ENCODE assay signal across 1 cellular context in the genomic region with DNA sequence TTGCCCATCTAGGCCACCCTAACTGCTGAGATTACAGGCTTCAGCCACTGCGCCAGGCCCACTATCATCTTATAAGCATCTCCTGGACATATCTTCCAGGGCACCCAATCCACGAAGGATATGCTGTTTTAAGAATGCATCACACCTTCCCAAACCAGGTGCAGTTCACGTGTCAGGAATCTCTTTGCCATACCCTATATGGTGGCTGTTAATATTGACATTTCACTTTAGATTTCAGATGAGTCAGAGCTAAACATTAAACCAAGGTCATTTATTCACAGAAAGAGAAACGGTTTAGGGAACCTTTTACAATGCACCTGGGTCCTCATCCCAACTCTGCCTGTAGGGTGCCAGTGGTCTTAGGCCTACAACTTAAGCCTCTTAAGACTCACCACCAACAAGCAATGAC.
TF ChIP-seq lines count a peak whose summit lies in the region.

No MANE protein-coding gene starts in this region.

TF ChIP-seq in HepG2, 621 proteins besides CTCF, POLR2A, EP300 and RAD21 (continued from another document and continues in another):
- TF ChIP-seq, protein P1, sequence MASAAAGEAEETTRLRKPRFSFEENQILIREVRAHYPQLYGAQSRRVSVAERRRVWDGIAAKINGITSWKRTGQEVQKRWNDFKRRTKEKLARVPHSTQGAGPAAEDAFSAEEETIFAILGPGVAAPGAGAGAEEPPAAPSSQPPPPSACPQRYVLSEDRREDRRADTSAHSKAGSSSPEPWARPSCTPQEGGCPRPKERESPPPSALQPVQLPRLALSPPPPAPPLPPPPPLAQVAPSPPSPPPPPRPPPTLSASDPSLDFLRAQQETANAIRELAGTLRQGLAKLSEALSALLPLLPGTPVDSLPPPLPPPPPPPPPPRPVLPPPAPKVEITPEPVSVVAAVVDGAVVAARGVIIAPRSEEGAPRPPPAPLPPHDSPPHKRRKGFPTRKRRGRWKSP (CRISPR knock-in tag; IDR thresholded peaks at IDR 0.05), result peak; percentile 67; the same call in 1 of the 2 replicates
- TF ChIP-seq, protein P2, sequence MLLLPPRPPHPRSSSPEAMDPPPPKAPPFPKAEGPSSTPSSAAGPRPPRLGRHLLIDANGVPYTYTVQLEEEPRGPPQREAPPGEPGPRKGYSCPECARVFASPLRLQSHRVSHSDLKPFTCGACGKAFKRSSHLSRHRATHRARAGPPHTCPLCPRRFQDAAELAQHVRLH (CRISPR knock-in tag; IDR thresholded peaks at IDR 0.05; ENCODE audit: borderline replicate concordance, low read depth), result peak; percentile 35; the same call in 1 of the 2 replicates
- TF ChIP-seq ZNF761 (CRISPR knock-in tag; conservative IDR thresholded peaks at IDR 0.05) (no peak), DR1 (CRISPR knock-in tag; IDR thresholded peaks at IDR 0.05) (no peak), ZNF468 (CRISPR knock-in tag; IDR thresholded peaks at IDR 0.05) (no peak), GATAD2A (CRISPR knock-in tag; IDR thresholded peaks at IDR 0.05) (peak; percentile 80), TEAD3 (CRISPR knock-in tag; optimal IDR thresholded peaks at IDR 0.05; ENCODE audit: borderline replicate concordance) (peak; percentile 82), JUNB (CRISPR knock-in tag; IDR thresholded peaks at IDR 0.05; ENCODE audit: borderline replicate concordance) (peak; percentile 82; the same call in 1 of the 2 replicates), NR1H2 (CRISPR knock-in tag; IDR thresholded peaks at IDR 0.05; ENCODE audit: borderline replicate concordance, low read depth) (no peak), FOXP1 (IDR thresholded peaks at IDR 0.05) (no peak), FOXP1 (CRISPR knock-in tag; IDR thresholded peaks at IDR 0.05) (0 out of 2 replicates have a peak, but pooled peaks have one; percentile 9), PPARG (CRISPR knock-in tag; conservative IDR thresholded peaks at IDR 0.05) (0 out of 2 replicates have a peak, but pooled peaks have one; percentile 23), ARNT2 (CRISPR knock-in tag; IDR thresholded peaks at IDR 0.05; ENCODE audit: low read depth) (0 out of 2 replicates have a peak, but pooled peaks have one; percentile 27), ZNF547 (CRISPR knock-in tag; IDR thresholded peaks at IDR 0.05) (no peak), POGZ (CRISPR knock-in tag; IDR thresholded peaks at IDR 0.05) (peak; percentile 89), ZFX (CRISPR knock-in tag; IDR thresholded peaks at IDR 0.05; ENCODE audit: low read depth) (peak; percentile 33; the same call in 1 of the 2 replicates), ZSCAN22 (CRISPR knock-in tag; IDR thresholded peaks at IDR 0.05) (no peak), SP1 (IDR thresholded peaks at IDR 0.05) (no peak), SP1 (CRISPR knock-in tag; IDR thresholded peaks at IDR 0.05) (no peak)
- TF ChIP-seq, protein P3, sequence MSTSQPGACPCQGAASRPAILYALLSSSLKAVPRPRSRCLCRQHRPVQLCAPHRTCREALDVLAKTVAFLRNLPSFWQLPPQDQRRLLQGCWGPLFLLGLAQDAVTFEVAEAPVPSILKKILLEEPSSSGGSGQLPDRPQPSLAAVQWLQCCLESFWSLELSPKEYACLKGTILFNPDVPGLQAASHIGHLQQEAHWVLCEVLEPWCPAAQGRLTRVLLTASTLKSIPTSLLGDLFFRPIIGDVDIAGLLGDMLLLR (CRISPR knock-in tag; IDR thresholded peaks at IDR 0.05), result no peak
- TF ChIP-seq, protein P4, sequence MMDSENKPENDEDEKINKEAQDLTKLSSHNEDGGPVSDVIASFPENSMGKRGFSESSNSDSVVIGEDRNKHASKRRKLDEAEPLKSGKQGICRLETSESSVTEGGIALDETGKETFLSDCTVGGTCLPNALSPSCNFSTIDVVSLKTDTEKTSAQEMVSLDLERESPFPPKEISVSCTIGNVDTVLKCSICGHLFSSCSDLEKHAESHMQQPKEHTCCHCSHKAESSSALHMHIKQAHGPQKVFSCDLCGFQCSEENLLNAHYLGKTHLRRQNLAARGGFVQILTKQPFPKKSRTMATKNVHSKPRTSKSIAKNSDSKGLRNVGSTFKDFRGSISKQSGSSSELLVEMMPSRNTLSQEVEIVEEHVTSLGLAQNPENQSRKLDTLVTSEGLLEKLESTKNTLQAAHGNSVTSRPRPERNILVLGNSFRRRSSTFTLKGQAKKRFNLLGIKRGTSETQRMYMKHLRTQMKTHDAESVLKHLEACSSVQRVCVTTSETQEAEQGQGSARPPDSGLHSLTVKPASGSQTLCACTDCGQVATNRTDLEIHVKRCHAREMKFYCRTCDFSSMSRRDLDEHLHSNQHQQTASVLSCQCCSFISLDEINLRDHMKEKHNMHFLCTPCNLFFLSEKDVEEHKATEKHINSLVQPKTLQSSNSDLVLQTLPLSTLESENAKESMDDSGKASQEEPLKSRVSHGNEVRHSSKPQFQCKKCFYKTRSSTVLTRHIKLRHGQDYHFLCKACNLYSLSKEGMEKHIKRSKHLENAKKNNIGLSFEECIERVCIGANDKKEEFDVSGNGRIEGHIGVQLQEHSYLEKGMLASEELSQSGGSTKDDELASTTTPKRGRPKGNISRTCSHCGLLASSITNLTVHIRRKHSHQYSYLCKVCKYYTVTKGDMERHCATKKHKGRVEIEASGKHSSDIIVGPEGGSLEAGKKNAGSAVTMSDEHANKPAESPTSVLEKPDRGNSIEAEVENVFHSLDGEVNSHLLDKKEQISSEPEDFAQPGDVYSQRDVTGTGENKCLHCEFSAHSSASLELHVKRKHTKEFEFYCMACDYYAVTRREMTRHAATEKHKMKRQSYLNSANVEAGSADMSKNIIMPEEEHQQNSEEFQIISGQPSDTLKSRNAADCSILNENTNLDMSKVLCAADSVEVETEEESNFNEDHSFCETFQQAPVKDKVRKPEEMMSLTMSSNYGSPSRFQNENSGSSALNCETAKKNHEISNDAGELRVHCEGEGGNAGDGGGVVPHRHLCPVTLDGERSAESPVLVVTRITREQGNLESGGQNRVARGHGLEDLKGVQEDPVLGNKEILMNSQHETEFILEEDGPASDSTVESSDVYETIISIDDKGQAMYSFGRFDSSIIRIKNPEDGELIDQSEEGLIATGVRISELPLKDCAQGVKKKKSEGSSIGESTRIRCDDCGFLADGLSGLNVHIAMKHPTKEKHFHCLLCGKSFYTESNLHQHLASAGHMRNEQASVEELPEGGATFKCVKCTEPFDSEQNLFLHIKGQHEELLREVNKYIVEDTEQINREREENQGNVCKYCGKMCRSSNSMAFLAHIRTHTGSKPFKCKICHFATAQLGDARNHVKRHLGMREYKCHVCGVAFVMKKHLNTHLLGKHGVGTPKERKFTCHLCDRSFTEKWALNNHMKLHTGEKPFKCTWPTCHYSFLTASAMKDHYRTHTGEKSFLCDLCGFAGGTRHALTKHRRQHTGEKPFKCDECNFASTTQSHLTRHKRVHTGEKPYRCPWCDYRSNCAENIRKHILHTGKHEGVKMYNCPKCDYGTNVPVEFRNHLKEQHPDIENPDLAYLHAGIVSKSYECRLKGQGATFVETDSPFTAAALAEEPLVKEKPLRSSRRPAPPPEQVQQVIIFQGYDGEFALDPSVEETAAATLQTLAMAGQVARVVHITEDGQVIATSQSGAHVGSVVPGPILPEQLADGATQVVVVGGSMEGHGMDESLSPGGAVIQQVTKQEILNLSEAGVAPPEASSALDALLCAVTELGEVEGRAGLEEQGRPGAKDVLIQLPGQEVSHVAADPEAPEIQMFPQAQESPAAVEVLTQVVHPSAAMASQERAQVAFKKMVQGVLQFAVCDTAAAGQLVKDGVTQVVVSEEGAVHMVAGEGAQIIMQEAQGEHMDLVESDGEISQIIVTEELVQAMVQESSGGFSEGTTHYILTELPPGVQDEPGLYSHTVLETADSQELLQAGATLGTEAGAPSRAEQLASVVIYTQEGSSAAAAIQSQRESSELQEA (CRISPR knock-in tag; IDR thresholded peaks at IDR 0.05; ENCODE audit: not compliant biosample characterization), result no peak
- TF ChIP-seq, protein P5, sequence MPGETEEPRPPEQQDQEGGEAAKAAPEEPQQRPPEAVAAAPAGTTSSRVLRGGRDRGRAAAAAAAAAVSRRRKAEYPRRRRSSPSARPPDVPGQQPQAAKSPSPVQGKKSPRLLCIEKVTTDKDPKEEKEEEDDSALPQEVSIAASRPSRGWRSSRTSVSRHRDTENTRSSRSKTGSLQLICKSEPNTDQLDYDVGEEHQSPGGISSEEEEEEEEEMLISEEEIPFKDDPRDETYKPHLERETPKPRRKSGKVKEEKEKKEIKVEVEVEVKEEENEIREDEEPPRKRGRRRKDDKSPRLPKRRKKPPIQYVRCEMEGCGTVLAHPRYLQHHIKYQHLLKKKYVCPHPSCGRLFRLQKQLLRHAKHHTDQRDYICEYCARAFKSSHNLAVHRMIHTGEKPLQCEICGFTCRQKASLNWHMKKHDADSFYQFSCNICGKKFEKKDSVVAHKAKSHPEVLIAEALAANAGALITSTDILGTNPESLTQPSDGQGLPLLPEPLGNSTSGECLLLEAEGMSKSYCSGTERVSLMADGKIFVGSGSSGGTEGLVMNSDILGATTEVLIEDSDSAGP (CRISPR knock-in tag; IDR thresholded peaks at IDR 0.05; ENCODE audit: borderline replicate concordance), result no peak
- TF ChIP-seq, protein P6, sequence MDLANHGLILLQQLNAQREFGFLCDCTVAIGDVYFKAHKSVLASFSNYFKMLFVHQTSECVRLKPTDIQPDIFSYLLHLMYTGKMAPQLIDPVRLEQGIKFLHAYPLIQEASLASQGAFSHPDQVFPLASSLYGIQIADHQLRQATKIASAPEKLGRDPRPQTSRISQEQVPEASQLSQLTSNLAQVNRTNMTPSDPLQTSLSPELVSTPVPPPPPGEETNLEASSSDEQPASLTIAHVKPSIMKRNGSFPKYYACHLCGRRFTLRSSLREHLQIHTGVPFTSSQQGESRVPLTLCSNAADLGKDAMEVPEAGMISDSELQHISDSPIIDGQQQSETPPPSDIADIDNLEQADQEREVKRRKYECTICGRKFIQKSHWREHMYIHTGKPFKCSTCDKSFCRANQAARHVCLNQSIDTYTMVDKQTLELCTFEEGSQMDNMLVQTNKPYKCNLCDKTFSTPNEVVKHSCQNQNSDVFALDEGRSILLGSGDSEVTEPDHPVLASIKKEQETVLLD (CRISPR knock-in tag; IDR thresholded peaks at IDR 0.05; ENCODE audit: low read depth), result no peak
- TF ChIP-seq, protein P7, sequence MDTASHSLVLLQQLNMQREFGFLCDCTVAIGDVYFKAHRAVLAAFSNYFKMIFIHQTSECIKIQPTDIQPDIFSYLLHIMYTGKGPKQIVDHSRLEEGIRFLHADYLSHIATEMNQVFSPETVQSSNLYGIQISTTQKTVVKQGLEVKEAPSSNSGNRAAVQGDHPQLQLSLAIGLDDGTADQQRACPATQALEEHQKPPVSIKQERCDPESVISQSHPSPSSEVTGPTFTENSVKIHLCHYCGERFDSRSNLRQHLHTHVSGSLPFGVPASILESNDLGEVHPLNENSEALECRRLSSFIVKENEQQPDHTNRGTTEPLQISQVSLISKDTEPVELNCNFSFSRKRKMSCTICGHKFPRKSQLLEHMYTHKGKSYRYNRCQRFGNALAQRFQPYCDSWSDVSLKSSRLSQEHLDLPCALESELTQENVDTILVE (CRISPR knock-in tag; IDR thresholded peaks at IDR 0.05), result no peak
- TF ChIP-seq, protein P8, sequence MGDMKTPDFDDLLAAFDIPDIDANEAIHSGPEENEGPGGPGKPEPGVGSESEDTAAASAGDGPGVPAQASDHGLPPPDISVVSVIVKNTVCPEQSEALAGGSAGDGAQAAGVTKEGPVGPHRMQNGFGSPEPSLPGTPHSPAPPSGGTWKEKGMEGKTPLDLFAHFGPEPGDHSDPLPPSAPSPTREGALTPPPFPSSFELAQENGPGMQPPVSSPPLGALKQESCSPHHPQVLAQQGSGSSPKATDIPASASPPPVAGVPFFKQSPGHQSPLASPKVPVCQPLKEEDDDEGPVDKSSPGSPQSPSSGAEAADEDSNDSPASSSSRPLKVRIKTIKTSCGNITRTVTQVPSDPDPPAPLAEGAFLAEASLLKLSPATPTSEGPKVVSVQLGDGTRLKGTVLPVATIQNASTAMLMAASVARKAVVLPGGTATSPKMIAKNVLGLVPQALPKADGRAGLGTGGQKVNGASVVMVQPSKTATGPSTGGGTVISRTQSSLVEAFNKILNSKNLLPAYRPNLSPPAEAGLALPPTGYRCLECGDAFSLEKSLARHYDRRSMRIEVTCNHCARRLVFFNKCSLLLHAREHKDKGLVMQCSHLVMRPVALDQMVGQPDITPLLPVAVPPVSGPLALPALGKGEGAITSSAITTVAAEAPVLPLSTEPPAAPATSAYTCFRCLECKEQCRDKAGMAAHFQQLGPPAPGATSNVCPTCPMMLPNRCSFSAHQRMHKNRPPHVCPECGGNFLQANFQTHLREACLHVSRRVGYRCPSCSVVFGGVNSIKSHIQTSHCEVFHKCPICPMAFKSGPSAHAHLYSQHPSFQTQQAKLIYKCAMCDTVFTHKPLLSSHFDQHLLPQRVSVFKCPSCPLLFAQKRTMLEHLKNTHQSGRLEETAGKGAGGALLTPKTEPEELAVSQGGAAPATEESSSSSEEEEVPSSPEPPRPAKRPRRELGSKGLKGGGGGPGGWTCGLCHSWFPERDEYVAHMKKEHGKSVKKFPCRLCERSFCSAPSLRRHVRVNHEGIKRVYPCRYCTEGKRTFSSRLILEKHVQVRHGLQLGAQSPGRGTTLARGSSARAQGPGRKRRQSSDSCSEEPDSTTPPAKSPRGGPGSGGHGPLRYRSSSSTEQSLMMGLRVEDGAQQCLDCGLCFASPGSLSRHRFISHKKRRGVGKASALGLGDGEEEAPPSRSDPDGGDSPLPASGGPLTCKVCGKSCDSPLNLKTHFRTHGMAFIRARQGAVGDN (CRISPR knock-in tag; IDR thresholded peaks at IDR 0.05), result peak; percentile 23; the same call in 1 of the 2 replicates
- TF ChIP-seq, protein P9, sequence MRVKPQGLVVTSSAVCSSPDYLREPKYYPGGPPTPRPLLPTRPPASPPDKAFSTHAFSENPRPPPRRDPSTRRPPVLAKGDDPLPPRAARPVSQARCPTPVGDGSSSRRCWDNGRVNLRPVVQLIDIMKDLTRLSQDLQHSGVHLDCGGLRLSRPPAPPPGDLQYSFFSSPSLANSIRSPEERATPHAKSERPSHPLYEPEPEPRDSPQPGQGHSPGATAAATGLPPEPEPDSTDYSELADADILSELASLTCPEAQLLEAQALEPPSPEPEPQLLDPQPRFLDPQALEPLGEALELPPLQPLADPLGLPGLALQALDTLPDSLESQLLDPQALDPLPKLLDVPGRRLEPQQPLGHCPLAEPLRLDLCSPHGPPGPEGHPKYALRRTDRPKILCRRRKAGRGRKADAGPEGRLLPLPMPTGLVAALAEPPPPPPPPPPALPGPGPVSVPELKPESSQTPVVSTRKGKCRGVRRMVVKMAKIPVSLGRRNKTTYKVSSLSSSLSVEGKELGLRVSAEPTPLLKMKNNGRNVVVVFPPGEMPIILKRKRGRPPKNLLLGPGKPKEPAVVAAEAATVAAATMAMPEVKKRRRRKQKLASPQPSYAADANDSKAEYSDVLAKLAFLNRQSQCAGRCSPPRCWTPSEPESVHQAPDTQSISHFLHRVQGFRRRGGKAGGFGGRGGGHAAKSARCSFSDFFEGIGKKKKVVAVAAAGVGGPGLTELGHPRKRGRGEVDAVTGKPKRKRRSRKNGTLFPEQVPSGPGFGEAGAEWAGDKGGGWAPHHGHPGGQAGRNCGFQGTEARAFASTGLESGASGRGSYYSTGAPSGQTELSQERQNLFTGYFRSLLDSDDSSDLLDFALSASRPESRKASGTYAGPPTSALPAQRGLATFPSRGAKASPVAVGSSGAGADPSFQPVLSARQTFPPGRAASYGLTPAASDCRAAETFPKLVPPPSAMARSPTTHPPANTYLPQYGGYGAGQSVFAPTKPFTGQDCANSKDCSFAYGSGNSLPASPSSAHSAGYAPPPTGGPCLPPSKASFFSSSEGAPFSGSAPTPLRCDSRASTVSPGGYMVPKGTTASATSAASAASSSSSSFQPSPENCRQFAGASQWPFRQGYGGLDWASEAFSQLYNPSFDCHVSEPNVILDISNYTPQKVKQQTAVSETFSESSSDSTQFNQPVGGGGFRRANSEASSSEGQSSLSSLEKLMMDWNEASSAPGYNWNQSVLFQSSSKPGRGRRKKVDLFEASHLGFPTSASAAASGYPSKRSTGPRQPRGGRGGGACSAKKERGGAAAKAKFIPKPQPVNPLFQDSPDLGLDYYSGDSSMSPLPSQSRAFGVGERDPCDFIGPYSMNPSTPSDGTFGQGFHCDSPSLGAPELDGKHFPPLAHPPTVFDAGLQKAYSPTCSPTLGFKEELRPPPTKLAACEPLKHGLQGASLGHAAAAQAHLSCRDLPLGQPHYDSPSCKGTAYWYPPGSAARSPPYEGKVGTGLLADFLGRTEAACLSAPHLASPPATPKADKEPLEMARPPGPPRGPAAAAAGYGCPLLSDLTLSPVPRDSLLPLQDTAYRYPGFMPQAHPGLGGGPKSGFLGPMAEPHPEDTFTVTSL (CRISPR knock-in tag; IDR thresholded peaks at IDR 0.05; ENCODE audit: borderline replicate concordance), result peak; percentile 44; the same call in 1 of the 2 replicates
